ENCODE assay signal across 8 cellular contexts in the genomic region with DNA sequence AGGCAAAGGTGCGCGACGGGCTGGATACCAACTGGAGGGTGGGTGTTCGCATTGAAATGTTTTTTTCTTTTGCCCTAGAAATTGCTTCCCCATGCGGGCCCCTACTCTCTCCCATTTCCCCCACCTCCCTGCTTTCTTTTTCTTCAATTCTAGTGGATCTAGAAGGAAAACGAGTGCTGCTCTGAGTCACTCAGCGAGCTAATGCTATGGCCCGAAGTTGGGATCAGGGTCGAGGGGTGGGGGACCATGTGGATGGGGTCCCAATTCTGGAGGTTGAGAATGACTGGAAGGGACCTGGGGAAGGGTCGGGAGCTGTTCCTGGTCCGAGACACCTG.
DNase-seq lines count a peak whose midpoint lies in the region; ATAC-seq, FAIRE-seq and TF ChIP-seq lines count a peak whose summit lies in the region.

No MANE protein-coding gene starts in this region.

- TF ChIP-seq EP300 in upper lobe of left lung (IDR thresholded peaks at IDR 0.05), result no peak

- WGBS in mesodermal cell (ENCODE audit: insufficient coverage in 2 of 2), 2 experiments, result 0 to 2% methylated on average over 4 to 5 of the region's 11 CpGs
- 5 to 6% methylated on average over 11 of the region's 11 CpGs for WGBS in upper lobe of left lung, 2 donors

- H3K27me3 ChIP-seq in upper lobe of left lung, result peaks cover 0 to 24% (median 16%) of the 10 kb centered on the region in 4 donors

- H3K9me3 Mint-ChIP-seq in activated CD4-positive, alpha-beta T cell treated with anti-CD3 and anti-CD28 coated beads, Interleukin-2, amount 10 ng/mL, durations not matched to agents 24 days and 14 days, result no peaks in the 10 kb centered on the region
- no peaks in the 10 kb centered on the region for H3K9me3 Mint-ChIP-seq in activated CD4-positive, alpha-beta T cell treated with anti-CD3 and anti-CD28 coated beads, Interleukin-2, amount 10 ng/mL, durations not matched to agents 7 days and 5 days

- H3K4me3 ChIP-seq in mesodermal cell (ENCODE audit: extremely low read depth, insufficient read depth, low read length, poor library complexity, severe bottlenecking), result peak overlapping the region; percentile 47
- H3K4me3 ChIP-seq in upper lobe of left lung, result peak overlapping the region in 3 of 4 donors; percentile 36 to 51 (median 48)

- H3K4me1 ChIP-seq in mesodermal cell (ENCODE audit: control insufficient read depth, insufficient read depth, low read length, poor library complexity, severe bottlenecking) (peaks cover 10% of the 10 kb centered on the region), upper lobe of left lung (peaks cover 22 to 35% (median 31%) of the 10 kb centered on the region in 4 donors)

- H3K36me3 Mint-ChIP-seq in activated CD4-positive, alpha-beta T cell treated with anti-CD3 and anti-CD28 coated beads, Interleukin-2, amount 10 ng/mL, durations not matched to agents 24 days and 14 days (ENCODE audit: low read depth), result peaks cover 1% of the 10 kb centered on the region
- H3K36me3 Mint-ChIP-seq in activated CD4-positive, alpha-beta T cell treated with anti-CD3 and anti-CD28 coated beads, Interleukin-2, amount 10 ng/mL, durations not matched to agents 7 days and 5 days (ENCODE audit: low read depth), result peaks cover 2% of the 10 kb centered on the region

- POLR2A ChIA-PET in activated CD4-positive, alpha-beta T cell treated with anti-CD3 and anti-CD28 coated beads, Interleukin-2, amount 10 ng/mL, durations not matched to agents 7 days and 5 days (lab: Charles Lee), result no interaction called here

- no peak for FAIRE-seq in GM19239 (lab: Jason Lieb, UNC)

- no peak for DNase-seq in activated CD4-positive, alpha-beta T cell treated with anti-CD3 and anti-CD28 coated beads, Interleukin-2, amount 10 ng/mL, durations not matched to agents 24 days and 14 days
- no peak for DNase-seq in activated CD4-positive, alpha-beta T cell treated with anti-CD3 and anti-CD28 coated beads, Interleukin-2, amount 10 ng/mL, durations not matched to agents 7 days and 5 days
- DNase-seq in ecto neural progenitor cell (ENCODE audit: low spot score), result peak; percentile 62
- DNase-seq in upper lobe of left lung, result no peak
- no peak for DNase-seq in EL
- no peak for DNase-seq in GM19239 (ENCODE audit: insufficient read length, low spot score)

- H3K9me3 ChIP-seq in mesodermal cell (ENCODE audit: control insufficient read depth, low read length) (no peaks in the 10 kb centered on the region), upper lobe of left lung (no peaks in the 10 kb centered on the region)

- H3K27ac Mint-ChIP-seq in activated CD4-positive, alpha-beta T cell treated with anti-CD3 and anti-CD28 coated beads, Interleukin-2, amount 10 ng/mL, durations not matched to agents 24 days and 14 days, result no peak overlapping the region
- H3K27ac Mint-ChIP-seq in activated CD4-positive, alpha-beta T cell treated with anti-CD3 and anti-CD28 coated beads, Interleukin-2, amount 10 ng/mL, durations not matched to agents 7 days and 5 days, result no peak overlapping the region

- H3K36me3 ChIP-seq in mesodermal cell (ENCODE audit: control insufficient read depth, insufficient read depth, low read length) (peaks cover under 1% of the 10 kb centered on the region), upper lobe of left lung (no peaks in the 10 kb centered on the region)

- H3K27ac ChIP-seq in mesodermal cell (ENCODE audit: low read depth, low read length, severe bottlenecking) (no peak overlapping the region), upper lobe of left lung (peak overlapping the region in 1 of 4 donors; percentile 48)

- no peak for TF ChIP-seq POLR2A in upper lobe of left lung (IDR thresholded peaks at IDR 0.05)

- intact Hi-C loops in activated CD4-positive, alpha-beta T cell treated with anti-CD3 and anti-CD28 coated beads, Interleukin-2, amount 10 ng/mL, durations not matched to agents 24 days and 14 days (cut with micrococcal nuclease), result loop anchor here (10.0 kb wide), 2 partner anchors 400 to 790 kb away; no protein-coding TSS in a partner anchor

- peaks cover 24% of the 10 kb centered on the region for H3K4me1 Mint-ChIP-seq in activated CD4-positive, alpha-beta T cell treated with anti-CD3 and anti-CD28 coated beads, Interleukin-2, amount 10 ng/mL, durations not matched to agents 24 days and 14 days
- H3K4me1 Mint-ChIP-seq in activated CD4-positive, alpha-beta T cell treated with anti-CD3 and anti-CD28 coated beads, Interleukin-2, amount 10 ng/mL, durations not matched to agents 7 days and 5 days, result peaks cover 32% of the 10 kb centered on the region

- CTCF ChIA-PET in activated CD4-positive, alpha-beta T cell treated with anti-CD3 and anti-CD28 coated beads, Interleukin-2, amount 10 ng/mL, durations not matched to agents 7 days and 5 days (lab: Charles Lee), result no interaction called here

- peak in 1 of 2 donors; percentile 15 for ATAC-seq in upper lobe of left lung (ENCODE audit: low FRiP score in 2 of 2)
- no peak for ATAC-seq in HG03097 (IDR thresholded peaks at IDR 0.05; ENCODE audit: low FRiP score, unreplicated experiment)

- peaks cover 63% of the 10 kb centered on the region for H3K27me3 Mint-ChIP-seq in activated CD4-positive, alpha-beta T cell treated with anti-CD3 and anti-CD28 coated beads, Interleukin-2, amount 10 ng/mL, durations not matched to agents 24 days and 14 days
- peaks cover 73% of the 10 kb centered on the region for H3K27me3 Mint-ChIP-seq in activated CD4-positive, alpha-beta T cell treated with anti-CD3 and anti-CD28 coated beads, Interleukin-2, amount 10 ng/mL, durations not matched to agents 7 days and 5 days

- no peak for TF ChIP-seq CTCF in upper lobe of left lung (IDR thresholded peaks at IDR 0.05)

- H3K4me3 Mint-ChIP-seq in activated CD4-positive, alpha-beta T cell treated with anti-CD3 and anti-CD28 coated beads, Interleukin-2, amount 10 ng/mL, durations not matched to agents 24 days and 14 days, result peak overlapping the region; percentile 69
- H3K4me3 Mint-ChIP-seq in activated CD4-positive, alpha-beta T cell treated with anti-CD3 and anti-CD28 coated beads, Interleukin-2, amount 10 ng/mL, durations not matched to agents 7 days and 5 days, result no peak overlapping the region
